Comparison of ENCODE assay signal across 8 cellular contexts in the genomic region with DNA sequence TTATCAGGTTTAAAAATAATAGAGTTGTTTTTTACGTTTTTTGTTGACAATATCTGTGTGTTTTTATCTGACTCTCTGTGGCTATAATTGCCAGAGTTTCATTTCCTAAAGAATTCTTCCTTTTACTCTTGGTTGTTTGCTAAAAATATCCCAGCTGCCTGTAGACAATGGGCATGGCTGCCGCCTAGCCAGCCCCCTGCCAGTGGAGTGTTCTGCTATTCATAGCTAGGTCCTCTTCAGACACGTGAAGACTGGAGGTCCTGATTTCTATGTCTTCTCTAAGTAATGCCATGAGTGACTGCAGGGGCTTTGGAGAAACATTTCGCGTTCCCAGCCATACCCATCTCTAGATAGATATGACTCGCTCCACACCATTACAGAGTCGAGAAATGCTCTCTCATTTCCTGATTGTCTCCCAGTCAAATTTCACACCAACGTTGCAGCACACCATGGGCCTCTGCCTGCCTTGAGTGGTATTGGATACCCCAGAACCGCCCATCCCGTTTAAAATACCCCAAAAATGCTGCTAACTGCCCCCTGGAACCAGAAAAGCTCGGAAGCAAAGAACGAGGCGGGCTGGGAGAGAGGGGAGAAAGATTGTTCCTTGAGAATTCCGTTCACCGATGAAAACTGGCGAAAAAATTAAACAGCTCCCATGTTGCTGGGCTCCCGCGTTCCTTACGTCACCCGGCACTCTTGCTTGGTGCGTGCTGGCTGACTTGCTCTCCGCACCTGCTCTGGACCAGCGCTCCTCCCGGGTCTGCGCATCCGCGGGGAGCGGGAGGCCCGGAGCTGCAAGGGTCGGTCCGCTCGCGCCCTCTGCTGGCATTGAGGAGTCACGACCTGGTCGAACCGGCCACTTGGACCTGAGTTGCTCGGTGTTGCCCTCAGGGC.
A peak's percentile ranks its signal among the peaks of the same experiment; 100 is the strongest.
DNase-seq lines count a peak whose midpoint lies in the region; ATAC-seq and TF ChIP-seq lines count a peak whose summit lies in the region.

No MANE protein-coding gene starts in this region.

- no peaks in the 10 kb centered on the region for H3K9me3 ChIP-seq in breast epithelium

- H3K36me3 ChIP-seq in breast epithelium, result no peaks in the 10 kb centered on the region

- H3K4me1 ChIP-seq in breast epithelium, result no peaks in the 10 kb centered on the region

- TF ChIP-seq CTCF in VCaP (conservative IDR thresholded peaks at IDR 0.05), result peak; percentile 99
- peak; percentile 40 to 78 (median 55) for TF ChIP-seq CTCF in breast epithelium (IDR thresholded peaks at IDR 0.05)

- H3K4me3 ChIP-seq in breast epithelium, result peak overlapping the region in 1 of 3 donors; percentile 27

- no peak for TF ChIP-seq POLR2A in breast epithelium (IDR thresholded peaks at IDR 0.05)

- peak; percentile 87 for ATAC-seq in HG02571 (IDR thresholded peaks at IDR 0.05; ENCODE audit: unreplicated experiment)
- no peak for ATAC-seq in GM19452 (IDR thresholded peaks at IDR 0.05; ENCODE audit: unreplicated experiment)

- H3K27me3 ChIP-seq in breast epithelium, result peaks cover 0 to 20% of the 10 kb centered on the region in 2 donors

- H3K27ac ChIP-seq in VCaP (no peak overlapping the region; the same call in 1 of the 2 replicates), breast epithelium (no peak overlapping the region)

- intact Hi-C loops in breast epithelium (cut with DNase I; ENCODE audit: low total_unique reads), result loop anchor here (10.0 kb wide), 1 partner anchor 924 kb away; no protein-coding TSS in a partner anchor

- DNase-seq in DMS 273 (lab: John Stamatoyannopoulos, UW; ENCODE audit: unreplicated experiment) (peak; percentile 93), NCI-H2107 (lab: John Stamatoyannopoulos, UW) (peak; percentile 92), breast epithelium (ENCODE audit: low spot score in 2 of 2) (peak; percentile 73 to 75), iris pigment epithelial cell (ENCODE audit: low read depth) (peak; percentile 34)
- DNase-seq in stimulated activated CD4-positive, alpha-beta T cell treated with anti-CD3 and anti-CD28 coated beads, Interleukin-15, amount 100 ng/mL, for 48 hours (ENCODE audit: low read depth in 2 of 2), result peak; percentile 41 to 72

Comparison
In these comparisons a context has a peak if more than half of its experiments do, and no peak if none do; other contexts are left out.
1. DNase-seq: peak in every context shown above with its lines; median percentile 93 in DMS 273; 92 in NCI-H2107; 74 in breast epithelium; 56 in stimulated activated CD4-positive, alpha-beta T cell treated with anti-CD3 and anti-CD28 coated beads, Interleukin-15, amount 100 ng/mL, for 48 hours; 34 in iris pigment epithelial cell.